ENCODE assay signal across 1 cellular context in genomic region chr7:94436018-94436604, GRCh38.
TF ChIP-seq lines count a peak whose summit lies in the region.

No MANE protein-coding gene starts in this region.

TF ChIP-seq in GM23338, 12 proteins besides CTCF, POLR2A, EP300 and RAD21 (continued from another document):
- TF ChIP-seq ZNF462 (CRISPR knock-in tag; IDR thresholded peaks at IDR 0.05): no peak
- TF ChIP-seq ZNF114 (CRISPR knock-in tag; IDR thresholded peaks at IDR 0.05): no peak
- TF ChIP-seq ETS1 (IDR thresholded peaks at IDR 0.05): no peak
- no peak for TF ChIP-seq POLR2AphosphoS5 (IDR thresholded peaks at IDR 0.05; ENCODE audit: low read depth)
- no peak for TF ChIP-seq STAT1 (IDR thresholded peaks at IDR 0.05; ENCODE audit: unreplicated experiment)
- TF ChIP-seq EZH2phosphoT487 (IDR thresholded peaks at IDR 0.05; ENCODE audit: unreplicated experiment): no peak
- TF ChIP-seq REST (IDR thresholded peaks at IDR 0.05; ENCODE audit: unreplicated experiment): no peak
- no peak for TF ChIP-seq NANOG (IDR thresholded peaks at IDR 0.05; ENCODE audit: borderline replicate concordance)
